ENCODE assay signal across 27 cellular contexts in the genomic region with DNA sequence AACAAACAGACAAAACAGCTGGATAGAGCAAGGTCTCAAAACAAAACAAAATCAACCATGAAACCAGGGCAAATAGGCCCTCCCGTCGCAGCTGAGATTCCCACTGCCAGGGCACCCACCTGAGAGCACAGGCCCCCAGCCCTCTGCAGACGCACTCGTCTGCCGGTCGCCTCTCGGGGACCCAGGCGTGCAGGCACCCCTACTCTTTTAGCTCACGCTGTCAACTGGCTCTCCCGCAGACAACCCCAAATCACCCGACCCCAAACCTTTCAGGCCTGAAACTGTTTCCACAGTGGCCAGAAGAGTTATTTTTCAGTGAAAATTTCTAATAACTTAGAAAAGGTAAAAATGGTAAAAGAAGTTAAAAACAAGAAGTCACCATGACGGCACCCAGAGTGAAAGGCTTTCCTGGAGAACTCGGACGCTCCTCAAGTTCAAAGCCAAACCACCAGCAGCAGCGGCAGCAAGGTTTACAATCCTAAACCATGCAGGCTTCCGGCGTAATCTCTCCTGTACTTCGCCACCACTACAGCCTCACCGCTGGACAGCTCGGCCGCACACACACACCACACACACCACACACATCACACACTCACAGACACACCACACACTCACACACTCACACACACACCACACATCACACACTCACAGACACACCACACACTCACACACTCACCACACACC. TPM values are rescaled to one million over a fixed set of nuclear protein-coding genes. Genes with fewer than 3 reads are reported as not detected.
DNase-seq lines count a peak whose midpoint lies in the region; ATAC-seq, FAIRE-seq and TF ChIP-seq lines count a peak whose summit lies in the region.
"Had no signal": no experiment of that assay in that cellular context is flagged by ENCODE, and none has a peak within 500 bp of the region (broad histone marks: within the 10 kb centered on the region; RNA-seq: fewer than 3 reads in every experiment).

No MANE protein-coding gene starts in this region.

- H3K9me3 ChIP-seq in heart left ventricle (peaks cover 0 to 17% (median 0%) of the 10 kb centered on the region in 12 donors), H1 (ENCODE audit: insufficient read depth in 2 of 2, low read depth in 1 of 2, low read length in 1 of 2) (no peaks in the 10 kb centered on the region), psoas muscle (peaks cover 7% of the 10 kb centered on the region)
- H3K9me3 ChIP-seq: Peyer's patch, SJSA1 had no signal

- peak overlapping the region; percentile 100 for H3K56ac ChIP-seq in H1 (replicated peaks; ENCODE audit: insufficient read length, low read depth, low read length)

- no peak overlapping the region for H4K5ac ChIP-seq in H1 (ENCODE audit: insufficient read length, low read depth, low read length)

- no peak for FAIRE-seq in H1 (lab: Jason Lieb, UNC)
- FAIRE-seq: TTC549 had no signal

- H3K4me1 ChIP-seq in heart left ventricle (peaks cover 0 to 9% (median 0%) of the 10 kb centered on the region in 12 donors), H1 (replicated peaks in 1 of 4; ENCODE audit: control insufficient read depth in 3 of 4, insufficient read depth in 4 of 4, low read length in 3 of 4) (peaks cover 0 to 9% (median 4%) of the 10 kb centered on the region in 4 experiments; a peak in 4 of 7 replicates), psoas muscle (peaks cover 14% of the 10 kb centered on the region)

- H3K36me3 ChIP-seq in heart left ventricle (no peaks in the 10 kb centered on the region), H1 (ENCODE audit: control insufficient read depth in 2 of 4, insufficient read depth in 4 of 4, low read length in 3 of 4) (no peaks in the 10 kb centered on the region; a peak in 2 of 8 replicates), psoas muscle (ENCODE audit: insufficient read depth in 1 of 2, low read depth in 1 of 2) (no peaks in the 10 kb centered on the region)
- H3K36me3 ChIP-seq: MG63, Peyer's patch, SJSA1 had no signal

- H3K27ac ChIP-seq in heart left ventricle (no peak overlapping the region), H1 (ENCODE audit: low read depth, low read length) (no peak overlapping the region), psoas muscle (peak overlapping the region; percentile 9)
- H3K27ac ChIP-seq: Peyer's patch, SJSA1 had no signal

- no peaks in the 10 kb centered on the region; a peak in 1 of 4 replicates for H3K79me2 ChIP-seq in H1 (ENCODE audit: control insufficient read depth in 1 of 2, insufficient read depth in 2 of 2, low read length in 2 of 2)

- H4K8ac ChIP-seq in H1 (ENCODE audit: extremely low read depth, insufficient read depth, low read length): no peak overlapping the region

- no peak overlapping the region for H2BK12ac ChIP-seq in H1 (ENCODE audit: low read depth, low read length)

- no peak overlapping the region for H2AFZ ChIP-seq in H1 (ENCODE audit: low read length)

- intact Hi-C loops in cardiac septum (cut with DNase I): loop anchor here (5.0 kb wide), 3 partner anchors 69 to 154 kb away; a partner anchor contains a TSS
- intact Hi-C loops in heart left ventricle (cut with DNase I): loop anchor here in 5 of 10 donors (5.0 to 10.0 kb wide), 5 partner anchors 69 to 952 kb away; a partner anchor contains a TSS
- intact Hi-C loops in psoas muscle (cut with DNase I): loop anchor here (5.0 to 10.0 kb wide), 5 partner anchors 69 to 952 kb away; a partner anchor contains a TSS

- no peak overlapping the region; a peak in 1 of 4 replicates for H3K4me2 ChIP-seq in H1 (ENCODE audit: insufficient read depth in 1 of 2, low read depth in 2 of 2, low read length in 2 of 2)

- CTCF ChIA-PET in H1 (lab: Charles Lee; ENCODE audit: partially characterized antibody): interaction anchor here (2.3 kb wide), 1 partner anchor 12 kb away, joined by 11 read pairs; no protein-coding TSS in a partner anchor

- H3K4ac ChIP-seq in H1 (replicated peaks; ENCODE audit: insufficient read length, low read depth, low read length): no peak overlapping the region

- TF ChIP-seq EP300 in H1 (IDR thresholded peaks at IDR 0.05; ENCODE audit: borderline replicate concordance in 1 of 2, low read depth in 2 of 2, low read length in 2 of 2): no peak

- WGBS in heart left ventricle, 4 donors: 63 to 77% (median 73%) methylated on average over 21 of the region's 21 CpGs
- WGBS in H1 (ENCODE audit: extremely low coverage in 1 of 2, insufficient coverage in 1 of 2, insufficient read length in 1 of 2, insufficient replicate concordance in 2 of 2, low coverage in 1 of 2, low lambda C conversion rate in 2 of 2, missing lambda C conversion rate in 1 of 2), 2 experiments: 92% methylated on average over 21 of the region's 21 CpGs; no CpG with 5 or more reads in 1 of the 2 experiments
- 61 to 74% (median 67%) methylated on average over 21 of the region's 21 CpGs for WGBS in psoas muscle, 3 donors

- ATAC-seq in heart left ventricle (no peak), psoas muscle (no peak), HG03159 (IDR thresholded peaks at IDR 0.05; ENCODE audit: unreplicated experiment) (no peak)
- ATAC-seq: activated T-cell treated with anti-CD3 and anti-CD28 coated beads, Interleukin-2, amount 50 U/mL, for 4 hours; HCT116; left colon had no signal

- TF ChIP-seq POLR2A in heart left ventricle (IDR thresholded peaks at IDR 0.05) (no peak), H1 (IDR thresholded peaks at IDR 0.05; ENCODE audit: control extremely low read depth in 1 of 2, low read depth in 2 of 2, low read length in 2 of 2) (no peak)

- POLR2A ChIA-PET in H1 (lab: Charles Lee; ENCODE audit: partially characterized antibody): no interaction called here

- DNase-seq in cardiac septum (ENCODE audit: low spot score) (peak; percentile 49), heart left ventricle (no peak), NAMALWA (ENCODE audit: low spot score) (peak; percentile 21), H1 (ENCODE audit: low read depth in 1 of 2, low spot score in 2 of 2) (no peak), psoas muscle (no peak), OCI-M2 (lab: John Stamatoyannopoulos, UW; ENCODE audit: unreplicated experiment) (no peak)
- DNase-seq: activated CD4-positive, alpha-beta T cell treated with anti-CD3 and anti-CD28 coated beads for 1 hour; activated naive CD4-positive, alpha-beta T cell; activated T-cell treated with anti-CD3 and anti-CD28 coated beads, Interleukin-2, amount 50 U/mL, for 4 hours; amygdala; C1 segment of cervical spinal cord; EL; head of caudate nucleus; left colon; MG63; NCI-H1417 treated with DMSO at 0.1 percent for 48 hours; NCI-H2081 treated with DMSO at 0.1 percent for 48 hours; NCI-H510A; NK-92 treated with Interleukin-12 subunit alpha and Interleukin-12 subunit beta, amount 100 ng/mL, for 24 hours; Peyer's patch; right cardiac atrium; stimulated activated CD4-positive, alpha-beta T cell treated with anti-CD3 and anti-CD28 coated beads, Interleukin-4, amount 100 ng/mL, for 4 hours; stimulated activated naive CD4-positive, alpha-beta T cell treated with Interleukin-2 at 50 U/mL for 16 hours had no signal

- H3K4me3 ChIP-seq in heart left ventricle (no peak overlapping the region), H1 (ENCODE audit: extremely low read depth in 1 of 4, insufficient read depth in 2 of 4, low read depth in 3 of 4, low read length in 4 of 4) (no peak overlapping the region), psoas muscle (no peak overlapping the region)
- H3K4me3 ChIP-seq: MG63, Peyer's patch, SJSA1 had no signal

- H3K79me1 ChIP-seq in H1 (ENCODE audit: low read depth, low read length): peaks cover 4% of the 10 kb centered on the region; the same call in 1 of the 2 replicates

- no peak overlapping the region for H3K9ac ChIP-seq in H1 (replicated peaks in 1 of 4; ENCODE audit: extremely low read depth in 1 of 4, low read depth in 3 of 4, low read length in 3 of 4)

- no peak overlapping the region for H3K14ac ChIP-seq in H1 (ENCODE audit: insufficient read length)

- H2BK20ac ChIP-seq in H1 (ENCODE audit: low read length): no peak overlapping the region

- peak overlapping the region; percentile 40 for H4K91ac ChIP-seq in H1 (replicated peaks; ENCODE audit: insufficient read length, low read length)

- H4K20me1 ChIP-seq in H1 (replicated peaks in 1 of 2; ENCODE audit: control insufficient read depth in 1 of 2, insufficient read depth in 2 of 2, low read length in 2 of 2): peaks cover 12 to 18% of the 10 kb centered on the region in 2 experiments

- peaks cover 22% of the 10 kb centered on the region for H3K23me2 ChIP-seq in H1 (ENCODE audit: low read depth, low read length)

- TF ChIP-seq CTCF in heart left ventricle (IDR thresholded peaks at IDR 0.05): no peak
- TF ChIP-seq CTCF in H1 (IDR thresholded peaks at IDR 0.05; ENCODE audit: control extremely low read depth in 1 of 3, insufficient read depth in 1 of 3, low read depth in 1 of 3, low read length in 3 of 3): no peak
- TF ChIP-seq CTCF in psoas muscle (IDR thresholded peaks at IDR 0.05): no peak

- no peak overlapping the region for H3K23ac ChIP-seq in H1 (ENCODE audit: insufficient read length)

- no peak overlapping the region for H3K18ac ChIP-seq in H1 (ENCODE audit: extremely low read depth, low read length)

- no peak for TF ChIP-seq RAD21 in H1 (IDR thresholded peaks at IDR 0.05 in 1 of 2, conservative IDR thresholded peaks at IDR 0.05 in 1 of 2; ENCODE audit: low read depth in 2 of 2, low read length in 2 of 2)

- no peak overlapping the region for H2BK5ac ChIP-seq in H1 (ENCODE audit: low read depth, low read length)

- H2AK5ac ChIP-seq in H1 (ENCODE audit: low read depth, low read length): peak overlapping the region; percentile 96; the same call in 1 of the 2 replicates

- peaks cover 0 to 30% (median 6%) of the 10 kb centered on the region in 9 donors for H3K27me3 ChIP-seq in heart left ventricle
- H3K27me3 ChIP-seq in H1 (replicated peaks in 1 of 4; ENCODE audit: control insufficient read depth in 3 of 4, extremely low read depth in 1 of 4, insufficient read depth in 3 of 4, low read length in 3 of 4): peaks cover 23 to 54% (median 42%) of the 10 kb centered on the region in 4 experiments
- no peaks in the 10 kb centered on the region for H3K27me3 ChIP-seq in psoas muscle (ENCODE audit: insufficient read depth in 3 of 3, low read length in 2 of 3)
- H3K27me3 ChIP-seq: Peyer's patch had no signal

- H2BK15ac ChIP-seq in H1 (ENCODE audit: low read length): no peak overlapping the region

- no peak overlapping the region for H2BK120ac ChIP-seq in H1 (replicated peaks; ENCODE audit: low read depth, low read length)

RNA-seq across cellular contexts. Expression of a gene that starts 1.9 kb away (rescaled TPM):
- total RNA-seq in cardiac septum (13.1 TPM), heart left ventricle (10 to 100 TPM in 8 of 9 donors, 1 to 10 TPM in 1; 9.8 to 32.0 (median 21.0) TPM), psoas muscle (10 to 100 TPM; 12.9 to 96.2 (median 20.6) TPM)
- polyA plus RNA-seq in heart left ventricle (10 to 100 TPM; 11.4 to 15.4 TPM), H1 (2011; rRNA removed) (0.65 and 0.72 TPM in 2 replicates), psoas muscle (10 to 100 TPM in 2 of 3 donors, 1 to 10 TPM in 1; 3.2 to 63.4 (median 33.3) TPM)
- 0.43 and 0.44 TPM in 2 replicates for total RNA-seq in H1 (2021; fragmentation: NEBNext Ultra II Directional; extraction: Animal tissue kit (Norgen Biotek cat#: 25700))
- 0.72 TPM for polyA plus RNA-seq in H1 (2011; cell fraction: cytosol; rRNA removed)
- polyA plus RNA-seq in H1 (2011; cell fraction: nucleus; rRNA removed): 0.78 TPM
- polyA plus RNA-seq in H1 (2012, experiment 1 of 2): 0.43 to 0.56 TPM (median 0.51 TPM) in 4 replicates
- 0.34 TPM for polyA plus RNA-seq in H1 (2012, experiment 2 of 2)
- 0.22 TPM for polyA plus RNA-seq in H1 (2013, experiment 1 of 2)
- polyA plus RNA-seq in H1 (2013, experiment 2 of 2): 0.18 TPM
- polyA minus RNA-seq in H1 (2011; rRNA and poly(A)+ RNA removed): 0.46 and 0.66 TPM in 2 replicates
- polyA minus RNA-seq in H1 (2011; cell fraction: cytosol; rRNA and poly(A)+ RNA removed): 0.22 TPM
- polyA minus RNA-seq in H1 (2011; cell fraction: nucleus; rRNA and poly(A)+ RNA removed): 0.40 TPM
- total RNA-seq: activated T-cell treated with anti-CD3 and anti-CD28 coated beads, Interleukin-2, amount 50 U/mL, for 4 hours; SJSA1 had no signal

Comparison
In these comparisons a context has a peak if more than half of its experiments do, and no peak if none do; other contexts are left out.
1. DNase-seq: peak in cardiac septum (single experiment) and NAMALWA (single experiment); none in heart left ventricle (0 of 5), H1 (0 of 2), psoas muscle (0 of 2) and OCI-M2 (single experiment).